ENCODE assay signal across 8 cellular contexts in the genomic region with DNA sequence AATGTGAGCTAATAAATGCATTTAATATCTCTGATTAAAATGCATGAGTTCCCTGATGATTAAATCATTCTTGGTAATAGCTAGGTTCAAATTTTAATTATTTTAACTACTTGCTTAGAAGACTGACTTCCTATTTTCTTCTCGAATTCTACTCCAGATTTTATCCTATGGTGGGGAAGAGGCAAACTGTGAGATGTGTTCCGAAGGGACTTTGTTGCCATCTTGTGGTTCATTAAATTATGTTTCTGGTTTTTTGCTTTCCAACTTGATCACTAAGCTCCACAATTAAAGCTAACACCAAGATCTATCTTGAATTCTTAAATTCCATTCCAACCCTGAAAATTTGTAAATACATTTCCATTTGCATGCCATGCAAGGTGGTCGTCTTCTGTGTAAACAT.
DNase-seq lines count a peak whose midpoint lies in the region; ATAC-seq and TF ChIP-seq lines count a peak whose summit lies in the region.

No MANE protein-coding gene starts in this region.

- TF ChIP-seq POLR2A in right lobe of liver (IDR thresholded peaks at IDR 0.05): no peak

- H3K9me3 Mint-ChIP-seq in WTC11: no peaks in the 10 kb centered on the region
- H3K9me3 Mint-ChIP-seq in activated CD4-positive, alpha-beta T cell treated with anti-CD3 and anti-CD28 coated beads, Interleukin-2, amount 10 ng/mL, durations not matched to agents 7 days and 5 days: no peaks in the 10 kb centered on the region

- ATAC-seq in WTC11: peak; percentile 53
- peak in 2 of 4 donors; percentile 50 for ATAC-seq in right lobe of liver
- no peak for ATAC-seq in GM21528 (IDR thresholded peaks at IDR 0.05; ENCODE audit: low FRiP score, unreplicated experiment)

- H3K36me3 Mint-ChIP-seq in WTC11: no peaks in the 10 kb centered on the region
- H3K36me3 Mint-ChIP-seq in activated CD4-positive, alpha-beta T cell treated with anti-CD3 and anti-CD28 coated beads, Interleukin-2, amount 10 ng/mL, durations not matched to agents 7 days and 5 days (ENCODE audit: low read depth): no peaks in the 10 kb centered on the region

- POLR2A ChIA-PET in WTC11 (lab: Charles Lee): no interaction called here
- POLR2A ChIA-PET in activated CD4-positive, alpha-beta T cell treated with anti-CD3 and anti-CD28 coated beads, Interleukin-2, amount 10 ng/mL, durations not matched to agents 7 days and 5 days (lab: Charles Lee): no interaction called here

- TF ChIP-seq CTCF in WTC11 (IDR thresholded peaks at IDR 0.05) (no peak), right lobe of liver (IDR thresholded peaks at IDR 0.05) (peak; percentile 27 to 40 (median 34))

- DNase-seq in GM03348 (ENCODE audit: low spot score): peak; percentile 2
- DNase-seq in NCI-H146 treated with DMSO at 0.1 percent for 48 hours (lab: John Stamatoyannopoulos, UW; ENCODE audit: unreplicated experiment): peak; percentile 44
- no peak for DNase-seq in WTC11 (ENCODE audit: low spot score)
- DNase-seq in right lobe of liver: no peak
- no peak for DNase-seq in stimulated activated CD8-positive, alpha-beta memory T cell treated with anti-CD3 and anti-CD28 coated beads, Interleukin-4, amount 100 ng/mL, for 48 hours
- no peak for DNase-seq in activated CD4-positive, alpha-beta T cell treated with anti-CD3 and anti-CD28 coated beads, Interleukin-2, amount 10 ng/mL, durations not matched to agents 7 days and 5 days
- no peak for DNase-seq in GM19240 (ENCODE audit: insufficient read length, low spot score)

- H3K9me3 ChIP-seq in right lobe of liver: no peaks in the 10 kb centered on the region

- H3K27me3 Mint-ChIP-seq in WTC11 (ENCODE audit: low read depth): no peaks in the 10 kb centered on the region
- H3K27me3 Mint-ChIP-seq in activated CD4-positive, alpha-beta T cell treated with anti-CD3 and anti-CD28 coated beads, Interleukin-2, amount 10 ng/mL, durations not matched to agents 7 days and 5 days: no peaks in the 10 kb centered on the region

- CTCF ChIA-PET in WTC11 (lab: Charles Lee): interaction anchor here (0.6 to 1.2 kb wide), 11 partner anchors 21 to 539 kb away, joined by 3 to 12 read pairs (median 4); partner anchors contain the start of gene PCDH20
- CTCF ChIA-PET in activated CD4-positive, alpha-beta T cell treated with anti-CD3 and anti-CD28 coated beads, Interleukin-2, amount 10 ng/mL, durations not matched to agents 7 days and 5 days (lab: Charles Lee): no interaction called here

- no peaks in the 10 kb centered on the region for H3K27me3 ChIP-seq in right lobe of liver

- no peak overlapping the region for H3K27ac ChIP-seq in right lobe of liver

- WGBS in right lobe of liver (ENCODE audit: insufficient coverage, low coverage, low lambda C conversion rate, missing lambda C conversion rate): 4% methylated on average over 3 of the region's 3 CpGs

- intact Hi-C loops in right lobe of liver (cut with DNase I): no loop called here

- H3K36me3 ChIP-seq in right lobe of liver: no peaks in the 10 kb centered on the region

- H3K4me1 ChIP-seq in right lobe of liver: no peaks in the 10 kb centered on the region

- H3K4me3 Mint-ChIP-seq in WTC11: no peak overlapping the region
- no peak overlapping the region for H3K4me3 Mint-ChIP-seq in activated CD4-positive, alpha-beta T cell treated with anti-CD3 and anti-CD28 coated beads, Interleukin-2, amount 10 ng/mL, durations not matched to agents 7 days and 5 days

- no peaks in the 10 kb centered on the region for H3K4me1 Mint-ChIP-seq in WTC11
- H3K4me1 Mint-ChIP-seq in activated CD4-positive, alpha-beta T cell treated with anti-CD3 and anti-CD28 coated beads, Interleukin-2, amount 10 ng/mL, durations not matched to agents 7 days and 5 days: no peaks in the 10 kb centered on the region

- no peak overlapping the region for H3K4me3 ChIP-seq in right lobe of liver

- peak overlapping the region; percentile 49; the same call in 1 of the 2 replicates for H3K27ac Mint-ChIP-seq in WTC11
- no peak overlapping the region for H3K27ac Mint-ChIP-seq in activated CD4-positive, alpha-beta T cell treated with anti-CD3 and anti-CD28 coated beads, Interleukin-2, amount 10 ng/mL, durations not matched to agents 7 days and 5 days

TF ChIP-seq in WTC11, 78 proteins besides CTCF, POLR2A, EP300 and RAD21 (continues in another document):
- no peak for TF ChIP-seq TP53 (CRISPR knock-in tag; IDR thresholded peaks at IDR 0.05)
- TF ChIP-seq NFATC4 (CRISPR knock-in tag; IDR thresholded peaks at IDR 0.05): no peak
- no peak for TF ChIP-seq ETV6 (CRISPR knock-in tag; IDR thresholded peaks at IDR 0.05)
- TF ChIP-seq, protein P1, sequence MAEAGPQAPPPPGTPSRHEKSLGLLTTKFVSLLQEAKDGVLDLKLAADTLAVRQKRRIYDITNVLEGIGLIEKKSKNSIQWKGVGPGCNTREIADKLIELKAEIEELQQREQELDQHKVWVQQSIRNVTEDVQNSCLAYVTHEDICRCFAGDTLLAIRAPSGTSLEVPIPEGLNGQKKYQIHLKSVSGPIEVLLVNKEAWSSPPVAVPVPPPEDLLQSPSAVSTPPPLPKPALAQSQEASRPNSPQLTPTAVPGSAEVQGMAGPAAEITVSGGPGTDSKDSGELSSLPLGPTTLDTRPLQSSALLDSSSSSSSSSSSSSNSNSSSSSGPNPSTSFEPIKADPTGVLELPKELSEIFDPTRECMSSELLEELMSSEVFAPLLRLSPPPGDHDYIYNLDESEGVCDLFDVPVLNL (CRISPR knock-in tag; IDR thresholded peaks at IDR 0.05; ENCODE audit: borderline replicate concordance, low read depth): no peak
- no peak for TF ChIP-seq ELF4 (CRISPR knock-in tag; IDR thresholded peaks at IDR 0.05; ENCODE audit: low read depth)
- TF ChIP-seq, protein P2, sequence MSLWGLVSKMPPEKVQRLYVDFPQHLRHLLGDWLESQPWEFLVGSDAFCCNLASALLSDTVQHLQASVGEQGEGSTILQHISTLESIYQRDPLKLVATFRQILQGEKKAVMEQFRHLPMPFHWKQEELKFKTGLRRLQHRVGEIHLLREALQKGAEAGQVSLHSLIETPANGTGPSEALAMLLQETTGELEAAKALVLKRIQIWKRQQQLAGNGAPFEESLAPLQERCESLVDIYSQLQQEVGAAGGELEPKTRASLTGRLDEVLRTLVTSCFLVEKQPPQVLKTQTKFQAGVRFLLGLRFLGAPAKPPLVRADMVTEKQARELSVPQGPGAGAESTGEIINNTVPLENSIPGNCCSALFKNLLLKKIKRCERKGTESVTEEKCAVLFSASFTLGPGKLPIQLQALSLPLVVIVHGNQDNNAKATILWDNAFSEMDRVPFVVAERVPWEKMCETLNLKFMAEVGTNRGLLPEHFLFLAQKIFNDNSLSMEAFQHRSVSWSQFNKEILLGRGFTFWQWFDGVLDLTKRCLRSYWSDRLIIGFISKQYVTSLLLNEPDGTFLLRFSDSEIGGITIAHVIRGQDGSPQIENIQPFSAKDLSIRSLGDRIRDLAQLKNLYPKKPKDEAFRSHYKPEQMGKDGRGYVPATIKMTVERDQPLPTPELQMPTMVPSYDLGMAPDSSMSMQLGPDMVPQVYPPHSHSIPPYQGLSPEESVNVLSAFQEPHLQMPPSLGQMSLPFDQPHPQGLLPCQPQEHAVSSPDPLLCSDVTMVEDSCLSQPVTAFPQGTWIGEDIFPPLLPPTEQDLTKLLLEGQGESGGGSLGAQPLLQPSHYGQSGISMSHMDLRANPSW (CRISPR knock-in tag; conservative IDR thresholded peaks at IDR 0.05; ENCODE audit: low read depth): no peak
- TF ChIP-seq, protein P3, sequence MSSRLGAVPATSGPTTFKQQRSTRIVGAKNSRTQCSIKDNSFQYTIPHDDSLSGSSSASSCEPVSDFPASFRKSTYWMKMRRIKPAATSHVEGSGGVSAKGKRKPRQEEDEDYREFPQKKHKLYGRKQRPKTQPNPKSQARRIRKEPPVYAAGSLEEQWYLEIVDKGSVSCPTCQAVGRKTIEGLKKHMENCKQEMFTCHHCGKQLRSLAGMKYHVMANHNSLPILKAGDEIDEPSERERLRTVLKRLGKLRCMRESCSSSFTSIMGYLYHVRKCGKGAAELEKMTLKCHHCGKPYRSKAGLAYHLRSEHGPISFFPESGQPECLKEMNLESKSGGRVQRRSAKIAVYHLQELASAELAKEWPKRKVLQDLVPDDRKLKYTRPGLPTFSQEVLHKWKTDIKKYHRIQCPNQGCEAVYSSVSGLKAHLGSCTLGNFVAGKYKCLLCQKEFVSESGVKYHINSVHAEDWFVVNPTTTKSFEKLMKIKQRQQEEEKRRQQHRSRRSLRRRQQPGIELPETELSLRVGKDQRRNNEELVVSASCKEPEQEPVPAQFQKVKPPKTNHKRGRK (CRISPR knock-in tag; IDR thresholded peaks at IDR 0.05; ENCODE audit: borderline replicate concordance): no peak
- TF ChIP-seq, protein P4, sequence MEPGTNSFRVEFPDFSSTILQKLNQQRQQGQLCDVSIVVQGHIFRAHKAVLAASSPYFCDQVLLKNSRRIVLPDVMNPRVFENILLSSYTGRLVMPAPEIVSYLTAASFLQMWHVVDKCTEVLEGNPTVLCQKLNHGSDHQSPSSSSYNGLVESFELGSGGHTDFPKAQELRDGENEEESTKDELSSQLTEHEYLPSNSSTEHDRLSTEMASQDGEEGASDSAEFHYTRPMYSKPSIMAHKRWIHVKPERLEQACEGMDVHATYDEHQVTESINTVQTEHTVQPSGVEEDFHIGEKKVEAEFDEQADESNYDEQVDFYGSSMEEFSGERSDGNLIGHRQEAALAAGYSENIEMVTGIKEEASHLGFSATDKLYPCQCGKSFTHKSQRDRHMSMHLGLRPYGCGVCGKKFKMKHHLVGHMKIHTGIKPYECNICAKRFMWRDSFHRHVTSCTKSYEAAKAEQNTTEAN (CRISPR knock-in tag; IDR thresholded peaks at IDR 0.05): no peak
- no peak for TF ChIP-seq NFYB (CRISPR knock-in tag; conservative IDR thresholded peaks at IDR 0.05; ENCODE audit: low read depth)
- no peak for TF ChIP-seq USF2 (CRISPR knock-in tag; IDR thresholded peaks at IDR 0.05)

Comparison
In these comparisons a context has a peak if more than half of its experiments do, and no peak if none do; other contexts are left out.
1. DNase-seq: peak in GM03348 (single experiment) and NCI-H146 treated with DMSO at 0.1 percent for 48 hours (single experiment); none in WTC11 (single experiment), right lobe of liver (0 of 3), stimulated activated CD8-positive, alpha-beta memory T cell treated with anti-CD3 and anti-CD28 coated beads, Interleukin-4, amount 100 ng/mL, for 48 hours (single experiment), activated CD4-positive, alpha-beta T cell treated with anti-CD3 and anti-CD28 coated beads, Interleukin-2, amount 10 ng/mL, durations not matched to agents 7 days and 5 days (single experiment) and GM19240 (single experiment).